Comparison of ENCODE assay signal across 23 cellular contexts in the genomic region with DNA sequence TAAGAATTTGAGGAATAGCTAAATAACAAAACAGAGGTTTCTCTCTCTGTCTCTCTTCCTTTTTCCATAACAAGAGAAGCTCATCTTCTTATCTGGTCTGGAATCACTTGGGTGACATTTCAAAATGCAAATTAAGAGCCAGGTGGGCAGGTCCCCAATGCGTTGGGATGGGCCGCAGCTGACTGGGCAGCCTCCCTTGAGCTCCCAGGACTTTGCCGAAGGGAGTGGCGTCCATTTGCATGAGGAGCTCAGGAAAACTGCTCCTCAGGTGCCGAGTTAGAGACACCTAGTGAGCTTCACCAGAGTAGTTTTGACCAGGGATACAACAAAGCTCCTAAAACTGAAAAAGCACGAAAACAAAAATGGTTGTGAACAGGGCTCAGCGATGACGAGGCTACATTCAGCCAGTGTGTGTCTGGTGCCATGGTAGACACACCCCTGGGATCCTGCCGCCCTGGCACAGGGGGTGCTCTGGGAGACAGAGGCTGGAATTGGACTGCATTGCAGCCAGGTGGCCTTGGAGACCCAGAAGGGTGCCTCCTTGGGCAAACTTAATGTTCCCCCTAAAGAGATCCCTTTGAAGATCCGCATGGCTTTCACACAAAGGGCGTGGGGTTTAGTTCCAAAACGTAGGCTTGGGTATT. TPM values are rescaled to one million over a fixed set of nuclear protein-coding genes. Genes with fewer than 3 reads are reported as not detected.
DNase-seq lines count a peak whose midpoint lies in the region; ATAC-seq and TF ChIP-seq lines count a peak whose summit lies in the region.
"Had no signal": no experiment of that assay in that cellular context is flagged by ENCODE, and none has a peak within 500 bp of the region (broad histone marks: within the 10 kb centered on the region; RNA-seq: fewer than 3 reads in every experiment).

No MANE protein-coding gene starts in this region.

- TF ChIP-seq EP300 in upper lobe of left lung (IDR thresholded peaks at IDR 0.05), result no peak

- TF ChIP-seq CTCF in colonic mucosa (IDR thresholded peaks at IDR 0.05) (no peak), mucosa of descending colon (IDR thresholded peaks at IDR 0.05) (no peak), omental fat pad (IDR thresholded peaks at IDR 0.05) (no peak), upper lobe of left lung (IDR thresholded peaks at IDR 0.05) (no peak)

- H3K27me3 ChIP-seq in colonic mucosa (no peaks in the 10 kb centered on the region), upper lobe of left lung (no peaks in the 10 kb centered on the region)
- H3K27me3 ChIP-seq: dorsolateral prefrontal cortex had no signal

- H3K36me3 ChIP-seq in colonic mucosa (no peaks in the 10 kb centered on the region), mucosa of descending colon (ENCODE audit: low read depth) (no peaks in the 10 kb centered on the region), upper lobe of left lung (no peaks in the 10 kb centered on the region)

- intact Hi-C loops in colonic mucosa (cut with DNase I), result no loop called here
- intact Hi-C loops in mucosa of descending colon (cut with DNase I, micrococcal nuclease), result no loop called here

- DNase-seq in activated CD8-positive, alpha-beta memory T cell treated with anti-CD3 and anti-CD28 coated beads, Interleukin-2, amount 50 U/mL, for 48 hours, result peak; percentile 29
- DNase-seq in activated CD8-positive, alpha-beta memory T cell treated with anti-CD3 and anti-CD28 coated beads, Interleukin-2, amount 50 U/mL, for 4 hours, result no peak
- DNase-seq in colonic mucosa (peak; percentile 61), mucosa of descending colon (peak in 2 of 3 donors; percentile 67 to 71), ureter (ENCODE audit: low spot score) (peak; percentile 39), omental fat pad (ENCODE audit: low spot score) (no peak), upper lobe of left lung (no peak)
- DNase-seq: 8988T; activated CD8-positive, alpha-beta T cell treated with anti-CD3 and anti-CD28 coated beads, Interleukin-2, amount 10 ng/mL, durations not matched to agents 7 days and 5 days; activated naive CD8-positive, alpha-beta T cell treated with anti-CD3 and anti-CD28 coated beads, Interleukin-2, amount 50 U/mL, for 24 hours; activated T-cell treated with anti-CD3 and anti-CD28 coated beads, Interleukin-2, amount 50 U/mL, for 4 hours; cerebellar nuclear complex; dorsolateral prefrontal cortex; HFFc6; hypothalamus; KG1; MM.1S; NCI-H1417; NCI-H2029 treated with DMSO at 0.1 percent for 48 hours; NCI-H748 treated with DMSO at 0.1 percent for 48 hours; SK-N-SH; T-helper 17 cell had no signal

- ATAC-seq in mucosa of descending colon (no peak), omental fat pad (ENCODE audit: low FRiP score) (no peak), upper lobe of left lung (ENCODE audit: low FRiP score in 2 of 2) (no peak), HG02610 (IDR thresholded peaks at IDR 0.05; ENCODE audit: unreplicated experiment) (no peak)
- ATAC-seq: activated CD8-positive, alpha-beta T cell treated with anti-CD3 and anti-CD28 coated beads, Interleukin-2, amount 10 ng/mL, durations not matched to agents 7 days and 5 days; activated naive CD8-positive, alpha-beta T cell treated with anti-CD3 and anti-CD28 coated beads, Interleukin-2, amount 50 U/mL, for 24 hours; activated T-cell treated with anti-CD3 and anti-CD28 coated beads, Interleukin-2, amount 50 U/mL, for 4 hours; T-helper 17 cell had no signal

- 94 to 95% methylated on average over 12 of the region's 12 CpGs for WGBS in upper lobe of left lung, 2 donors

- H3K9me3 ChIP-seq in colonic mucosa (no peaks in the 10 kb centered on the region), mucosa of descending colon (no peaks in the 10 kb centered on the region), upper lobe of left lung (no peaks in the 10 kb centered on the region)
- H3K9me3 ChIP-seq: SK-N-SH had no signal

- no peak for TF ChIP-seq POLR2A in upper lobe of left lung (IDR thresholded peaks at IDR 0.05)

- no peak overlapping the region for H3K4me3 ChIP-seq in colonic mucosa
- no peak overlapping the region for H3K4me3 ChIP-seq in mucosa of descending colon
- no peak overlapping the region for H3K4me3 ChIP-seq in upper lobe of left lung
- H3K4me3 ChIP-seq: dorsolateral prefrontal cortex had no signal

- H3K4me1 ChIP-seq in colonic mucosa (peaks cover 32% of the 10 kb centered on the region), mucosa of descending colon (ENCODE audit: low read depth) (peaks cover 50% of the 10 kb centered on the region), upper lobe of left lung (peaks cover 39 to 44% (median 40%) of the 10 kb centered on the region in 4 donors)

- H3K27ac ChIP-seq in colonic mucosa (peak overlapping the region; percentile 97), upper lobe of left lung (no peak overlapping the region)
- H3K27ac ChIP-seq: dorsolateral prefrontal cortex had no signal

- H3K9ac ChIP-seq in colonic mucosa (ENCODE audit: low read depth in 2 of 2, low read length in 2 of 2), result peak overlapping the region in 1 of 2 donors; percentile 12
- H3K9ac ChIP-seq: SK-N-SH had no signal

RNA-seq across cellular contexts. Expression of a gene that starts 13.5 kb away (rescaled TPM):
- total RNA-seq in colonic mucosa (100 to 1,000 TPM; 139 to 285 TPM), mucosa of descending colon (100 to 1,000 TPM; 134 to 147 (median 142) TPM), ureter (121 TPM), omental fat pad (100 to 1,000 TPM; 134 to 197 (median 158) TPM), upper lobe of left lung (100 to 1,000 TPM; 133 to 181 (median 150) TPM)

RNA-seq across cellular contexts. Expression of a gene that starts 14.8 kb away (rescaled TPM):
- total RNA-seq in colonic mucosa (10 to 100 TPM; 14.1 to 19.0 TPM), mucosa of descending colon (10 to 100 TPM; 13.4 to 24.1 (median 23.2) TPM), ureter (27.0 TPM), omental fat pad (10 to 100 TPM; 32.9 to 54.0 (median 48.1) TPM), upper lobe of left lung (10 to 100 TPM; 10.6 to 34.3 (median 18.6) TPM)

Comparison
In these comparisons a context has a peak if more than half of its experiments do, and no peak if none do; other contexts are left out.
1. DNase-seq: peak in activated CD8-positive, alpha-beta memory T cell treated with anti-CD3 and anti-CD28 coated beads, Interleukin-2, amount 50 U/mL, for 48 hours (single experiment), colonic mucosa (single experiment), mucosa of descending colon (2 of 3) and ureter (single experiment); none in activated CD8-positive, alpha-beta memory T cell treated with anti-CD3 and anti-CD28 coated beads, Interleukin-2, amount 50 U/mL, for 4 hours (single experiment), omental fat pad (single experiment) and upper lobe of left lung (0 of 2).